ENCODE assay signal across 18 cellular contexts in the genomic region with DNA sequence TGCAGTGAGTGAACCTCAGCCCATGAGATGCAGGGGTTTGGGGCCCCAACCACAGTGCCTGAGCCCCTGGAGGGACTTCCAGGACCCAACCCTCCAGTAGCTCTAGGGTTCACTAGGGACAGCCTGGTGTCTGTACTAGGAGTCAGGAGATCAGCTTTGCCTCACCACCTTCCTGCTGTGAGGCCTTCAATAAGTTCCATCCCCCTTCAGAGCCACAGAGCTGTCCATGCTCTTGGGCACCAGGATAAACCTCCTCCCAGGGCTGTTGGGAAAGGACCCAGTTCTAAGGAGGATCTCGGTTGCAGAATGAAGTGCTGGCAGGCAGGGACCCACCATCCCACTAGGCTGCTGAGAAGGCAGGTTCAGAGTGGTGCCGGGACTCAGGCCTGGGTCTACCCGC. TPM values are rescaled to one million over a fixed set of nuclear protein-coding genes. Genes with fewer than 3 reads are reported as not detected.
DNase-seq lines count a peak whose midpoint lies in the region; ATAC-seq and TF ChIP-seq lines count a peak whose summit lies in the region.
"Had no signal": no experiment of that assay in that cellular context is flagged by ENCODE, and none has a peak within 500 bp of the region (broad histone marks: within the 10 kb centered on the region; RNA-seq: fewer than 3 reads in every experiment).

No MANE protein-coding gene starts in this region.

- ATAC-seq in foreskin keratinocyte (no peak), HG02571 (IDR thresholded peaks at IDR 0.05; ENCODE audit: unreplicated experiment) (no peak), GM21528 (IDR thresholded peaks at IDR 0.05; ENCODE audit: low FRiP score, unreplicated experiment) (no peak)
- ATAC-seq: mucosa of descending colon, PC-3, T-cell had no signal

- intact Hi-C loops in esophagus muscularis mucosa (cut with DNase I), result no loop called here
- intact Hi-C loops in testis (cut with DNase I; ENCODE audit: low total_unique reads), result no loop called here

- DNase-seq in SK-N-MC (ENCODE audit: low read depth, low spot score), result no peak
- no peak for DNase-seq in esophagus muscularis mucosa (ENCODE audit: extremely low spot score)
- DNase-seq in testis, result no peak
- DNase-seq in NCI-H774 (lab: John Stamatoyannopoulos, UW), result no peak
- DNase-seq in foreskin keratinocyte, result no peak
- DNase-seq: activated B cell treated with CpG ODN at 0.5 μM for 24 hours, activated gamma-delta T cell treated with Interleukin-2 at 50 U/mL for 16 hours, BE2C, endodermal cell, NCI-H510A, PC-3, T-cell had no signal

- 79% methylated on average over 2 of the region's 3 CpGs for WGBS in esophagus muscularis mucosa
- 78 to 83% methylated on average over 2 to 3 of the region's 3 CpGs for WGBS in testis, 2 donors

- TF ChIP-seq CTCF in esophagus muscularis mucosa (IDR thresholded peaks at IDR 0.05) (no peak), testis (IDR thresholded peaks at IDR 0.05) (no peak), foreskin keratinocyte (conservative IDR thresholded peaks at IDR 0.05) (no peak)

- H3K4me1 ChIP-seq in esophagus muscularis mucosa (peaks cover 99 to 100% (median 100%) of the 10 kb centered on the region in 4 donors), muscle layer of duodenum (ENCODE audit: control insufficient read depth in 1 of 2, insufficient read depth in 2 of 2, low read length in 2 of 2) (peaks cover 44 to 93% of the 10 kb centered on the region in 2 donors), testis (peaks cover 73% of the 10 kb centered on the region), foreskin keratinocyte (peaks cover 3% of the 10 kb centered on the region)
- H3K4me1 ChIP-seq: pancreas had no signal

- TF ChIP-seq EP300 in esophagus muscularis mucosa (IDR thresholded peaks at IDR 0.05), result no peak

- H3K4me3 ChIP-seq in SK-N-MC (no peak overlapping the region), esophagus muscularis mucosa (peak overlapping the region; percentile 0 to 29 (median 12)), muscle layer of duodenum (ENCODE audit: low read depth in 1 of 2, low read length in 2 of 2) (peak overlapping the region in 1 of 2 donors; percentile 23), testis (no peak overlapping the region)
- H3K4me3 ChIP-seq: mucosa of descending colon, pancreas had no signal

- H3K9ac ChIP-seq in SK-N-MC (ENCODE audit: insufficient read length), result no peak overlapping the region

- no peaks in the 10 kb centered on the region for H3K27me3 ChIP-seq in esophagus muscularis mucosa
- H3K27me3 ChIP-seq in muscle layer of duodenum (ENCODE audit: low read depth, low read length), result no peaks in the 10 kb centered on the region
- no peaks in the 10 kb centered on the region for H3K27me3 ChIP-seq in testis
- no peaks in the 10 kb centered on the region for H3K27me3 ChIP-seq in foreskin keratinocyte
- H3K27me3 ChIP-seq: BE2C, pancreas had no signal

- TF ChIP-seq POLR2A in esophagus muscularis mucosa (IDR thresholded peaks at IDR 0.05; ENCODE audit: low read depth), result no peak
- TF ChIP-seq POLR2A in testis (IDR thresholded peaks at IDR 0.05), result no peak

- H3K36me3 ChIP-seq in SK-N-MC (ENCODE audit: insufficient read depth, low read length) (no peaks in the 10 kb centered on the region), esophagus muscularis mucosa (no peaks in the 10 kb centered on the region), muscle layer of duodenum (ENCODE audit: control insufficient read depth in 1 of 2, insufficient read depth in 2 of 2, low read length in 2 of 2) (no peaks in the 10 kb centered on the region), testis (ENCODE audit: low read depth, missing control alignments) (no peaks in the 10 kb centered on the region)
- H3K36me3 ChIP-seq: BE2C, pancreas had no signal

- no peaks in the 10 kb centered on the region for H3K9me3 ChIP-seq in SK-N-MC (ENCODE audit: low read depth, low read length)
- H3K9me3 ChIP-seq in esophagus muscularis mucosa, result no peaks in the 10 kb centered on the region
- no peaks in the 10 kb centered on the region for H3K9me3 ChIP-seq in muscle layer of duodenum (ENCODE audit: control insufficient read depth in 1 of 2, low read length in 2 of 2)
- H3K9me3 ChIP-seq in testis, result no peaks in the 10 kb centered on the region
- H3K9me3 ChIP-seq: BE2C, mucosa of descending colon, pancreas had no signal

- H3K27ac ChIP-seq in SK-N-MC (peak overlapping the region; percentile 76; the same call in 1 of the 2 replicates), esophagus muscularis mucosa (replicated peaks in 1 of 4) (peak overlapping the region; percentile 94 to 100 (median 97)), muscle layer of duodenum (ENCODE audit: low read length) (peak overlapping the region; percentile 92), testis (peak overlapping the region; percentile 14 to 26), foreskin keratinocyte (no peak overlapping the region)

RNA-seq across cellular contexts. Expression of a gene that starts 9.7 kb away (rescaled TPM):
- total RNA-seq in esophagus muscularis mucosa (100 to 1,000 TPM in 3 of 4 donors, 10 to 100 TPM in 1; 82.8 to 196 (median 122) TPM), testis (10 to 100 TPM; 50.1 to 58.5 TPM), foreskin keratinocyte (8.7 and 9.7 TPM in 2 replicates)
- polyA plus RNA-seq in testis (ENCODE audit: insufficient read depth, low read depth, low replicate concordance) (29.4 TPM), foreskin keratinocyte (4.6 and 5.0 TPM in 2 replicates)

RNA-seq across cellular contexts. Expression of a gene that starts 45.7 kb away (rescaled TPM):
- 1 to 10 TPM; 1.6 to 4.8 (median 2.4) TPM for total RNA-seq in esophagus muscularis mucosa
- total RNA-seq in testis, result under 1 TPM; 0.25 to 0.47 TPM
- 2.7 TPM for polyA plus RNA-seq in testis (ENCODE audit: insufficient read depth, low read depth, low replicate concordance)
- not detected in 2 replicates for total RNA-seq in foreskin keratinocyte
- polyA plus RNA-seq in foreskin keratinocyte, result 0.04 TPM in 1 of 2 replicates, not detected in the other
- total RNA-seq: HT-29 had no signal

RNA-seq across cellular contexts. Expression of a gene that starts 58.4 kb away (rescaled TPM):
- 1 to 10 TPM; 1.2 to 7.8 (median 2.2) TPM for total RNA-seq in esophagus muscularis mucosa
- 1 to 10 TPM; 8.4 to 8.6 TPM for total RNA-seq in testis
- polyA plus RNA-seq in testis (ENCODE audit: insufficient read depth, low read depth, low replicate concordance), result 6.2 TPM
- total RNA-seq in foreskin keratinocyte, result 11.6 and 12.7 TPM in 2 replicates
- polyA plus RNA-seq in foreskin keratinocyte, result 8.1 and 10.7 TPM in 2 replicates

Comparison
In these comparisons a context has a peak if more than half of its experiments do, and no peak if none do; other contexts are left out.
1. H3K4me3 ChIP-seq: peak in esophagus muscularis mucosa (4 of 4); none in SK-N-MC (single experiment) and testis (0 of 2).